In genomic region chr3:152183473-152183872, GRCh38 we compare ENCODE assay signal across 1 cellular context.
TF ChIP-seq lines count a peak whose summit lies in the region.

No MANE protein-coding gene starts in this region.

TF ChIP-seq in H1, 55 proteins besides CTCF, POLR2A, EP300 and RAD21 (continued from another document):
- TF ChIP-seq E2F6 (IDR thresholded peaks at IDR 0.05) (no peak), NANOG (IDR thresholded peaks at IDR 0.05; ENCODE audit: insufficient read depth, low read depth, low read length, poor library complexity, severe bottlenecking) (no peak), TBP (IDR thresholded peaks at IDR 0.05; ENCODE audit: low read depth, low read length) (no peak)
